In genomic region chr16:29862884-29863668, GRCh38 we compare ENCODE assay signal across 1 cellular context.
A peak's percentile ranks its signal among the peaks of the same experiment; 100 is the strongest.
TF ChIP-seq lines count a peak whose summit lies in the region.

A gene with protein sequence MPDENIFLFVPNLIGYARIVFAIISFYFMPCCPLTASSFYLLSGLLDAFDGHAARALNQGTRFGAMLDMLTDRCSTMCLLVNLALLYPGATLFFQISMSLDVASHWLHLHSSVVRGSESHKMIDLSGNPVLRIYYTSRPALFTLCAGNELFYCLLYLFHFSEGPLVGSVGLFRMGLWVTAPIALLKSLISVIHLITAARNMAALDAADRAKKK (minus strand): TSS chr16:29863226. CDS start chr16:29862857, 369 bp downstream.

TF ChIP-seq in HEK293, 187 proteins besides CTCF, POLR2A, EP300 and RAD21 (continued from another document):
- TF ChIP-seq ZNF148 (tag by site-specific recombination; IDR thresholded peaks at IDR 0.05; ENCODE audit: borderline replicate concordance) (peak; percentile 45; the same call in 1 of the 2 replicates), ZNF658 (tag by site-specific recombination; IDR thresholded peaks at IDR 0.05) (no peak), OSR2 (tag by site-specific recombination; IDR thresholded peaks at IDR 0.05) (peak; percentile 24), ZNF596 (tag by site-specific recombination; IDR thresholded peaks at IDR 0.05) (peak; percentile 81), ZNF560 (tag by site-specific recombination; IDR thresholded peaks at IDR 0.05; ENCODE audit: borderline replicate concordance) (no peak), ZNF133 (tag by site-specific recombination; IDR thresholded peaks at IDR 0.05) (no peak; the same call in 1 of the 2 replicates), ZNF623 (tag by site-specific recombination; IDR thresholded peaks at IDR 0.05) (peak; percentile 37; the same call in 1 of the 2 replicates), REPIN1 (tag by site-specific recombination; IDR thresholded peaks at IDR 0.05; ENCODE audit: low read depth) (no peak), ZNF707 (tag by site-specific recombination; IDR thresholded peaks at IDR 0.05) (no peak), SP7 (tag by site-specific recombination; IDR thresholded peaks at IDR 0.05) (peak; percentile 93), ZNF843 (tag by site-specific recombination; IDR thresholded peaks at IDR 0.05) (0 out of 2 replicates have a peak, but pooled peaks have one; percentile 49), ZNF223 (tag by site-specific recombination; IDR thresholded peaks at IDR 0.05) (no peak), ZIC2 (tag by site-specific recombination; IDR thresholded peaks at IDR 0.05) (peak; percentile 97), ZNF558 (tag by site-specific recombination; IDR thresholded peaks at IDR 0.05) (peak; percentile 81), KLF7 (tag by site-specific recombination; IDR thresholded peaks at IDR 0.05; ENCODE audit: borderline replicate concordance) (peak; percentile 78), ZNF704 (tag by site-specific recombination; IDR thresholded peaks at IDR 0.05) (no peak), ZFHX2 (tag by site-specific recombination; conservative IDR thresholded peaks at IDR 0.05) (peak; percentile 47), ZNF184 (tag by site-specific recombination; IDR thresholded peaks at IDR 0.05) (peak; percentile 28), PRDM10 (tag by site-specific recombination; IDR thresholded peaks at IDR 0.05) (peak; percentile 100), ZNF140 (tag by site-specific recombination; IDR thresholded peaks at IDR 0.05) (no peak), GLI4 (tag by site-specific recombination; IDR thresholded peaks at IDR 0.05) (no peak), KLF10 (tag by site-specific recombination; IDR thresholded peaks at IDR 0.05) (peak; percentile 81), ZNF394 (tag by site-specific recombination; IDR thresholded peaks at IDR 0.05; ENCODE audit: borderline replicate concordance) (peak; percentile 80), ATF2 (tag by site-specific recombination; IDR thresholded peaks at IDR 0.05; ENCODE audit: low read depth) (peak; percentile 97), EGR2 (tag by site-specific recombination; IDR thresholded peaks at IDR 0.05; ENCODE audit: low read depth) (peak; percentile 39; the same call in 1 of the 2 replicates), KLF8 (tag by site-specific recombination; IDR thresholded peaks at IDR 0.05) (peak; percentile 91; the same call in 1 of the 2 replicates), ZNF324 (tag by site-specific recombination; IDR thresholded peaks at IDR 0.05) (peak; percentile 98), INSM2 (tag by site-specific recombination; IDR thresholded peaks at IDR 0.05) (peak; percentile 13), KLF1 (tag by site-specific recombination; IDR thresholded peaks at IDR 0.05) (peak; percentile 59; the same call in 1 of the 2 replicates), WT1 (tag by site-specific recombination; IDR thresholded peaks at IDR 0.05) (peak; percentile 42; the same call in 1 of the 2 replicates), ZSCAN30 (tag by site-specific recombination; IDR thresholded peaks at IDR 0.05) (peak; percentile 74), ZNF311 (tag by site-specific recombination; IDR thresholded peaks at IDR 0.05; ENCODE audit: borderline replicate concordance) (no peak), ZNF488 (tag by site-specific recombination; IDR thresholded peaks at IDR 0.05) (no peak), ZBTB8A (tag by site-specific recombination; IDR thresholded peaks at IDR 0.05) (peak; percentile 82), ZNF341 (tag by site-specific recombination; IDR thresholded peaks at IDR 0.05; ENCODE audit: low read depth) (peak; percentile 75), YY2 (tag by site-specific recombination; IDR thresholded peaks at IDR 0.05) (peak; percentile 62), ZNF610 (tag by site-specific recombination; IDR thresholded peaks at IDR 0.05; ENCODE audit: borderline replicate concordance) (0 out of 2 replicates have a peak, but pooled peaks have one; percentile 61), ZNF391 (tag by site-specific recombination; IDR thresholded peaks at IDR 0.05; ENCODE audit: borderline replicate concordance, low read depth) (peak; percentile 72; the same call in 1 of the 2 replicates)
- TF ChIP-seq, protein P1, sequence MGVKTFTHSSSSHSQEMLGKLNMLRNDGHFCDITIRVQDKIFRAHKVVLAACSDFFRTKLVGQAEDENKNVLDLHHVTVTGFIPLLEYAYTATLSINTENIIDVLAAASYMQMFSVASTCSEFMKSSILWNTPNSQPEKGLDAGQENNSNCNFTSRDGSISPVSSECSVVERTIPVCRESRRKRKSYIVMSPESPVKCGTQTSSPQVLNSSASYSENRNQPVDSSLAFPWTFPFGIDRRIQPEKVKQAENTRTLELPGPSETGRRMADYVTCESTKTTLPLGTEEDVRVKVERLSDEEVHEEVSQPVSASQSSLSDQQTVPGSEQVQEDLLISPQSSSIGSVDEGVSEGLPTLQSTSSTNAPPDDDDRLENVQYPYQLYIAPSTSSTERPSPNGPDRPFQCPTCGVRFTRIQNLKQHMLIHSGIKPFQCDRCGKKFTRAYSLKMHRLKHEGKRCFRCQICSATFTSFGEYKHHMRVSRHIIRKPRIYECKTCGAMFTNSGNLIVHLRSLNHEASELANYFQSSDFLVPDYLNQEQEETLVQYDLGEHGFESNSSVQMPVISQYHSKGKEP (tag by site-specific recombination; IDR thresholded peaks at IDR 0.05) = peak; percentile 77; the same call in 1 of the 2 replicates
- TF ChIP-seq, protein P2, sequence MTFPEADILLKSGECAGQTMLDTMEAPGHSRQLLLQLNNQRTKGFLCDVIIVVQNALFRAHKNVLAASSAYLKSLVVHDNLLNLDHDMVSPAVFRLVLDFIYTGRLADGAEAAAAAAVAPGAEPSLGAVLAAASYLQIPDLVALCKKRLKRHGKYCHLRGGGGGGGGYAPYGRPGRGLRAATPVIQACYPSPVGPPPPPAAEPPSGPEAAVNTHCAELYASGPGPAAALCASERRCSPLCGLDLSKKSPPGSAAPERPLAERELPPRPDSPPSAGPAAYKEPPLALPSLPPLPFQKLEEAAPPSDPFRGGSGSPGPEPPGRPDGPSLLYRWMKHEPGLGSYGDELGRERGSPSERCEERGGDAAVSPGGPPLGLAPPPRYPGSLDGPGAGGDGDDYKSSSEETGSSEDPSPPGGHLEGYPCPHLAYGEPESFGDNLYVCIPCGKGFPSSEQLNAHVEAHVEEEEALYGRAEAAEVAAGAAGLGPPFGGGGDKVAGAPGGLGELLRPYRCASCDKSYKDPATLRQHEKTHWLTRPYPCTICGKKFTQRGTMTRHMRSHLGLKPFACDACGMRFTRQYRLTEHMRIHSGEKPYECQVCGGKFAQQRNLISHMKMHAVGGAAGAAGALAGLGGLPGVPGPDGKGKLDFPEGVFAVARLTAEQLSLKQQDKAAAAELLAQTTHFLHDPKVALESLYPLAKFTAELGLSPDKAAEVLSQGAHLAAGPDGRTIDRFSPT (tag by site-specific recombination; IDR thresholded peaks at IDR 0.05) = no peak
- TF ChIP-seq, protein P3, sequence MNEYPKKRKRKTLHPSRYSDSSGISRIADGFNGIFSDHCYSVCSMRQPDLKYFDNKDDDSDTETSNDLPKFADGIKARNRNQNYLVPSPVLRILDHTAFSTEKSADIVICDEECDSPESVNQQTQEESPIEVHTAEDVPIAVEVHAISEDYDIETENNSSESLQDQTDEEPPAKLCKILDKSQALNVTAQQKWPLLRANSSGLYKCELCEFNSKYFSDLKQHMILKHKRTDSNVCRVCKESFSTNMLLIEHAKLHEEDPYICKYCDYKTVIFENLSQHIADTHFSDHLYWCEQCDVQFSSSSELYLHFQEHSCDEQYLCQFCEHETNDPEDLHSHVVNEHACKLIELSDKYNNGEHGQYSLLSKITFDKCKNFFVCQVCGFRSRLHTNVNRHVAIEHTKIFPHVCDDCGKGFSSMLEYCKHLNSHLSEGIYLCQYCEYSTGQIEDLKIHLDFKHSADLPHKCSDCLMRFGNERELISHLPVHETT (tag by site-specific recombination; IDR thresholded peaks at IDR 0.05) = peak; percentile 96
